9 cellular contexts compared by ENCODE assay signal in the genomic region with DNA sequence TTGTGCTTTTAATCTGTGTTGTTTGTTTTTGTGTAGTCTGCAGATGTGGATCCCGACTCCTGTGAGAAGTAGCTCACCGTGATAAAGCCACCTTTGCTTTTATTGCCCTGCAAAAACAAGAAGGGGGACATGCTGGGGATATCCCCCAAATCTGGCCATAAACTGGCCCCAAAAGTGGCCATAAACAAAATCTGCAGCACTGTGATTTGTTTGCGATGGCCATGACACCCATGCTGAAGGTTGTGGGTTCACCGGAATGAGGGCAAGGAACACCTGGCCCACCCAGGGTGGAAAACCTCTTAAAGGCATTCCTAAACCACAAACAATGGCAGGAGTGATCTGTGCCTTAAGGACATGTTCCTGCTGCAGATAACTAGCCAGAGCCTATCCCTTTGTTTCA. TPM values are rescaled to one million over a fixed set of nuclear protein-coding genes. Genes with fewer than 3 reads are reported as not detected.
"Had no signal": no experiment of that assay in that cellular context is flagged by ENCODE, and none has a peak within 500 bp of the region (broad histone marks: within the 10 kb centered on the region; RNA-seq: fewer than 3 reads in every experiment).

No MANE protein-coding gene starts in this region.

- ATAC-seq: GM12878 had no signal

- DNase-seq: GDM1, GF-D8 had no signal

- H3K4me3 ChIP-seq: GM12878 had no signal

- FAIRE-seq: G401.6, GM12878, GM12891, GM12892, GM18507, GM19239 had no signal

RNA-seq across cellular contexts. Expression of gene AHSP, which starts 15.1 kb away (rescaled TPM):
- total RNA-seq: G401, GM12878 had no signal
- polyA plus RNA-seq: GM12878 had no signal

RNA-seq across cellular contexts. Expression of gene SLC5A2, which starts 59.8 kb away (rescaled TPM):
- total RNA-seq: G401, GM12878 had no signal
